In genomic region chr12:43347026-43347425, GRCh38 we compare ENCODE assay signal across 30 cellular contexts.
"Had no signal": no experiment of that assay in that cellular context is flagged by ENCODE, and none has a peak within 500 bp of the region (broad histone marks: within the 10 kb centered on the region; RNA-seq: fewer than 3 reads in every experiment).

No MANE protein-coding gene starts in this region.

- H3K4me1 ChIP-seq: adrenal gland, body of pancreas, sigmoid colon, upper lobe of left lung had no signal

- H3K4me3 ChIP-seq: adrenal gland, body of pancreas, coronary artery, dorsolateral prefrontal cortex, sigmoid colon, upper lobe of left lung had no signal

- H3K9me3 ChIP-seq: adrenal gland, neutrophil had no signal

- H3K27me3 ChIP-seq: adrenal gland, body of pancreas, sigmoid colon, upper lobe of left lung had no signal

- FAIRE-seq: frontal cortex, keratinocyte, small intestine had no signal

- H3K36me3 ChIP-seq: adrenal gland, neutrophil, sigmoid colon, upper lobe of left lung, WERI-Rb-1 had no signal

- DNase-seq: activated CD4-positive, alpha-beta memory T cell treated with anti-CD3 and anti-CD28 coated beads for 36 hours; activated CD4-positive, alpha-beta T cell treated with anti-CD3 and anti-CD28 coated beads, Interleukin-2, amount 10 ng/mL, durations not matched to agents 24 days and 14 days; activated CD4-positive, CD25-positive, alpha-beta regulatory T cell treated with anti-CD3 and anti-CD28 coated beads, Interleukin-2, amount 50 U/mL, for 72 hours; activated CD8-positive, alpha-beta memory T cell treated with anti-CD3 and anti-CD28 coated beads, Interleukin-2, amount 50 U/mL, for 4 hours; activated effector memory CD4-positive, alpha-beta T cell treated with anti-CD3 and anti-CD28 coated beads, Interleukin-2, amount 50 U/mL, for 16 hours; activated naive CD4-positive, alpha-beta T cell treated with anti-CD3 and anti-CD28 coated beads for 36 hours; activated naive CD8-positive, alpha-beta T cell treated with anti-CD3 and anti-CD28 coated beads for 36 hours; activated T-cell treated with anti-CD3 and anti-CD28 coated beads, Interleukin-2, amount 50 U/mL, for 1 hour; adrenal gland; aorta; body of pancreas; effector memory CD4-positive, alpha-beta T cell; hippocampal formation; left cardiac atrium; left ventricle myocardium superior; mammary epithelial cell; naive B cell; nephron progenitor cell; sigmoid colon; small intestine; stimulated activated CD4-positive, alpha-beta T cell treated with anti-CD3 and anti-CD28 coated beads, Interleukin-4, amount 100 ng/mL, for 24 hours; stimulated activated naive CD8-positive, alpha-beta T cell treated with anti-CD3 and anti-CD28 coated beads, Interleukin-15, amount 100 ng/mL, for 72 hours; T1000; upper lobe of left lung; WERI-Rb-1 had no signal

- H3K27ac ChIP-seq: adrenal gland, body of pancreas, coronary artery, dorsolateral prefrontal cortex, neutrophil, sigmoid colon, upper lobe of left lung, WERI-Rb-1 had no signal
